Comparison of ENCODE assay signal across 1 cellular context in genomic region chr5:172772112-172772906, GRCh38.
TF ChIP-seq lines count a peak whose summit lies in the region.

No MANE protein-coding gene starts in this region.

TF ChIP-seq in H1, 55 proteins besides CTCF, POLR2A, EP300 and RAD21 (continued from another document):
- TF ChIP-seq, protein P1, sequence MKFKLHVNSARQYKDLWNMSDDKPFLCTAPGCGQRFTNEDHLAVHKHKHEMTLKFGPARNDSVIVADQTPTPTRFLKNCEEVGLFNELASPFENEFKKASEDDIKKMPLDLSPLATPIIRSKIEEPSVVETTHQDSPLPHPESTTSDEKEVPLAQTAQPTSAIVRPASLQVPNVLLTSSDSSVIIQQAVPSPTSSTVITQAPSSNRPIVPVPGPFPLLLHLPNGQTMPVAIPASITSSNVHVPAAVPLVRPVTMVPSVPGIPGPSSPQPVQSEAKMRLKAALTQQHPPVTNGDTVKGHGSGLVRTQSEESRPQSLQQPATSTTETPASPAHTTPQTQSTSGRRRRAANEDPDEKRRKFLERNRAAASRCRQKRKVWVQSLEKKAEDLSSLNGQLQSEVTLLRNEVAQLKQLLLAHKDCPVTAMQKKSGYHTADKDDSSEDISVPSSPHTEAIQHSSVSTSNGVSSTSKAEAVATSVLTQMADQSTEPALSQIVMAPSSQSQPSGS (IDR thresholded peaks at IDR 0.05; ENCODE audit: low read length): 0 out of 2 replicates have a peak, but pooled peaks have one; percentile 25
- TF ChIP-seq YY1 (IDR thresholded peaks at IDR 0.05; ENCODE audit: low read depth, low read length): peak; percentile 52; the same call in 1 of the 2 replicates
- TF ChIP-seq, protein P2, sequence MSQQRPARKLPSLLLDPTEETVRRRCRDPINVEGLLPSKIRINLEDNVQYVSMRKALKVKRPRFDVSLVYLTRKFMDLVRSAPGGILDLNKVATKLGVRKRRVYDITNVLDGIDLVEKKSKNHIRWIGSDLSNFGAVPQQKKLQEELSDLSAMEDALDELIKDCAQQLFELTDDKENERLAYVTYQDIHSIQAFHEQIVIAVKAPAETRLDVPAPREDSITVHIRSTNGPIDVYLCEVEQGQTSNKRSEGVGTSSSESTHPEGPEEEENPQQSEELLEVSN (IDR thresholded peaks at IDR 0.05): no peak
- TF ChIP-seq KDM5A (IDR thresholded peaks at IDR 0.05; ENCODE audit: low read length): no peak
- 0 out of 2 replicates have a peak, but pooled peaks have one; percentile 2 for TF ChIP-seq POU5F1 (IDR thresholded peaks at IDR 0.05; ENCODE audit: low read depth, low read length)
- TF ChIP-seq SP1 (IDR thresholded peaks at IDR 0.05; ENCODE audit: low read depth, low read length): 0 out of 2 replicates have a peak, but pooled peaks have one; percentile 27
- TF ChIP-seq EGR1 (IDR thresholded peaks at IDR 0.05; ENCODE audit: borderline replicate concordance, low read depth, low read length): no peak
